8 cellular contexts compared by ENCODE assay signal in the genomic region with DNA sequence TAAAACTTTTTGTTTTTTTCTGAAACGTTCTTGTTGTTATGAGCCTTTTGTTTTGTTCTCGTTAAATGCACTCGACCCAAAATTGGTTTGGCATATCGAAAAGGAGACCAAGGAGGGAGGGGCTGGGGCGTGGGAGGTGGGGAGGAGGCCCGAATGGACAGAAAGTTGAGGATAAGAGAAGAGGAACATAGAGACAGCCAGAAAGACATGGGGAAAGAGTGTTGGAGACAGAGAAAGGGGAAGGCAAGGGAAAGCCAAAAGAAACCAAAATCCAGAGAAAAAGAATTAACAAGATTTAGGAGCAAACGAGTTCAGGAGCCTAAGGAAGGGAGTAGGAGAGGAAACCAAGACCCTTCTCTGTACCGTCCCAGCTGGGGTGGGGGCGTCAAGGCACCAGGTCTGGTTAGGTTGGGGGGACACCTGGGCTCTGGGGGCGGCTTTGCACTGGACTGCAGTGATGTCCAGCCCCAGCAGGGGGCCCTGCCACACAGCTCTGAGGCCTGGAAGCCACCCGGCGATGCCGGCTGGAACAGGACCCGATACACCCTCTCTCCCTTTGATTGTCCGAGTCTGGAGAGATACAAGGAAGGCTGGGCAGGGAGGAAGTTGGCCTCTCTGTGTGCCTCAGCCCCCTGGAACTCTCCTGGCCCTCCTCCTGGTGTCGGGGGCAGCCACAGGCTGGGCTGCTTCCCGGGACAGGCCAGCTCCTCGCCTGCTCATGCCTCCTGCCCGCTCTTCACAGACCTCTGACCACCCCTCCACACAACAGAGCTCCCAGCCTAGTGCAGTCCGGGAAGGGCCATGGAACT.
DNase-seq lines count a peak whose midpoint lies in the region; ATAC-seq lines count a peak whose summit lies in the region.

No MANE protein-coding gene starts in this region.

- in situ Hi-C loops in KBM-7 (cut with MboI; ENCODE audit: low pct_unique_long_range_greater_than_20kb, low sequenced_read_pairs), result no loop called here

- DNase-seq in DMS114 treated with DMSO at 0.1 percent for 48 hours (lab: John Stamatoyannopoulos, UW; ENCODE audit: unreplicated experiment), result peak; percentile 17
- peak; percentile 56 for DNase-seq in KBM-7
- peak; percentile 17 to 39 for DNase-seq in activated CD4-positive, alpha-beta T cell treated with anti-CD3 and anti-CD28 coated beads for 24 hours (ENCODE audit: low read depth in 2 of 2)
- peak; percentile 38 for DNase-seq in dedifferentiated amniotic fluid mesenchymal stem cell (ENCODE audit: extremely low spot score)
- DNase-seq in kidney tubule cell (ENCODE audit: low spot score), result peak; percentile 59
- DNase-seq in stimulated activated CD4-positive, alpha-beta T cell treated with anti-CD3 and anti-CD28 coated beads, Interleukin-15, amount 100 ng/mL, for 24 hours, result peak; percentile 63

- ATAC-seq in HG02678 (IDR thresholded peaks at IDR 0.05; ENCODE audit: unreplicated experiment) (no peak), HG03280 (IDR thresholded peaks at IDR 0.05; ENCODE audit: unreplicated experiment) (no peak)
